In genomic region chr15:41416742-41417417, GRCh38 we compare ENCODE assay signal across 1 cellular context.
TF ChIP-seq lines count a peak whose summit lies in the region.

Gene RTF1, plus strand, starts transcription at chr15:41417095. Its CDS starts 21 bp downstream, at chr15:41417116.

TF ChIP-seq in GM12878, 131 proteins besides CTCF, POLR2A, EP300 and RAD21 (continued from another document):
- TF ChIP-seq SUPT20H (IDR thresholded peaks at IDR 0.05; ENCODE audit: borderline replicate concordance, control insufficient read depth, low read depth, low read length) (no peak), RAD51 (IDR thresholded peaks at IDR 0.05) (no peak), POLR2AphosphoS2 (IDR thresholded peaks at IDR 0.05; ENCODE audit: low read depth, low read length) (no peak), SUZ12 (IDR thresholded peaks at IDR 0.05; ENCODE audit: unreplicated experiment) (no peak), RELA (IDR thresholded peaks at IDR 0.05; ENCODE audit: borderline replicate concordance, partially characterized antibody) (no peak), ZBTB40 (IDR thresholded peaks at IDR 0.05; ENCODE audit: borderline replicate concordance) (no peak), PML (IDR thresholded peaks at IDR 0.05; ENCODE audit: low read length) (peak; percentile 73; the same call in 1 of the 2 replicates), NFXL1 (IDR thresholded peaks at IDR 0.05; ENCODE audit: borderline replicate concordance) (no peak), POU2F2 (IDR thresholded peaks at IDR 0.05; ENCODE audit: borderline replicate concordance, low read depth, low read length) (0 out of 3 replicates have a peak, but pooled peaks have one; percentile 9), CREM (IDR thresholded peaks at IDR 0.05; ENCODE audit: low read depth) (peak; percentile 91), SMC3 (IDR thresholded peaks at IDR 0.05; ENCODE audit: borderline replicate concordance, low read length) (no peak), KLF5 (IDR thresholded peaks at IDR 0.05; ENCODE audit: partially characterized antibody) (no peak), HDAC2 (IDR thresholded peaks at IDR 0.05) (no peak), EED (IDR thresholded peaks at IDR 0.05; ENCODE audit: low read depth) (no peak), MYC (IDR thresholded peaks at IDR 0.05; ENCODE audit: insufficient read depth, insufficient read length, insufficient replicate concordance, low read length, severe bottlenecking) (peak; percentile 77), BACH1 (IDR thresholded peaks at IDR 0.05; ENCODE audit: borderline replicate concordance) (peak; percentile 72), IRF4 (IDR thresholded peaks at IDR 0.05; ENCODE audit: low read depth, low read length) (no peak), HDGF (IDR thresholded peaks at IDR 0.05) (no peak), CREB1 (IDR thresholded peaks at IDR 0.05; ENCODE audit: low read depth) (peak; percentile 87), FOXM1 (IDR thresholded peaks at IDR 0.05; ENCODE audit: low read depth, low read length) (no peak), HCFC1 (IDR thresholded peaks at IDR 0.05; ENCODE audit: low read length) (peak; percentile 50), ZNF207 (IDR thresholded peaks at IDR 0.05; ENCODE audit: borderline replicate concordance) (no peak), FOS (IDR thresholded peaks at IDR 0.05; ENCODE audit: borderline replicate concordance, extremely low read depth, insufficient read length) (no peak), GATAD2B (conservative IDR thresholded peaks at IDR 0.05; ENCODE audit: low read depth) (peak; percentile 54; the same call in 1 of the 2 replicates), MAX (IDR thresholded peaks at IDR 0.05; ENCODE audit: low read depth, low read length) (no peak), ZSCAN29 (IDR thresholded peaks at IDR 0.05) (no peak), KAT2A (conservative IDR thresholded peaks at IDR 0.05; ENCODE audit: control insufficient read depth, low read depth, low read length) (no peak), FOXK2 (IDR thresholded peaks at IDR 0.05) (no peak), JUNB (IDR thresholded peaks at IDR 0.05) (no peak), MEF2B (IDR thresholded peaks at IDR 0.05; ENCODE audit: partially characterized antibody, poor library complexity, severe bottlenecking) (no peak), ZNF687 (IDR thresholded peaks at IDR 0.05) (no peak), BCL11A (IDR thresholded peaks at IDR 0.05; ENCODE audit: low read depth, low read length) (0 out of 2 replicates have a peak, but pooled peaks have one; percentile 5), SP1 (IDR thresholded peaks at IDR 0.05; ENCODE audit: low read depth, low read length) (no peak), STAT1 (conservative IDR thresholded peaks at IDR 0.05) (no peak), CEBPB (IDR thresholded peaks at IDR 0.05; ENCODE audit: borderline replicate concordance in 1 of 2, low read depth in 2 of 2, low read length in 2 of 2) (no peak), ZBTB11 (CRISPR knock-in tag; IDR thresholded peaks at IDR 0.05) (no peak), DPF2 (IDR thresholded peaks at IDR 0.05) (peak; percentile 63; the same call in 1 of the 2 replicates), PAX8 (IDR thresholded peaks at IDR 0.05) (no peak), E4F1 (IDR thresholded peaks at IDR 0.05; ENCODE audit: borderline replicate concordance, partially characterized antibody) (no peak), NBN (IDR thresholded peaks at IDR 0.05) (peak; percentile 54; the same call in 1 of the 2 replicates), NR2F1 (conservative IDR thresholded peaks at IDR 0.05) (peak; percentile 20), USF2 (IDR thresholded peaks at IDR 0.05; ENCODE audit: borderline replicate concordance, low read depth, low read length) (peak; percentile 7; the same call in 1 of the 2 replicates), HDAC6 (IDR thresholded peaks at IDR 0.05; ENCODE audit: unreplicated experiment) (no peak), PRDM15 (CRISPR knock-in tag; IDR thresholded peaks at IDR 0.05) (no peak), CHD2 (IDR thresholded peaks at IDR 0.05; ENCODE audit: borderline replicate concordance, low read depth, low read length) (0 out of 2 replicates have a peak, but pooled peaks have one; percentile 35)
